ENCODE assay signal across 2 cellular contexts in genomic region chr5:59562756-59563389, GRCh38.
TF ChIP-seq lines count a peak whose summit lies in the region.

No MANE protein-coding gene starts in this region.

TF ChIP-seq in IMR-90, 13 proteins besides CTCF, POLR2A, EP300 and RAD21 (continued from another document):
- TF ChIP-seq ELK1 (IDR thresholded peaks at IDR 0.05; ENCODE audit: borderline replicate concordance, low read depth, low read length) (no peak), MAFK (IDR thresholded peaks at IDR 0.05; ENCODE audit: low read depth, low read length) (no peak), CHD1 (IDR thresholded peaks at IDR 0.05; ENCODE audit: low read depth, low read length) (no peak), RCOR1 (IDR thresholded peaks at IDR 0.05; ENCODE audit: insufficient replicate concordance, low read length) (no peak), SMC3 (IDR thresholded peaks at IDR 0.05; ENCODE audit: low read depth, low read length) (no peak), FOS (IDR thresholded peaks at IDR 0.05; ENCODE audit: low read depth, low read length) (no peak), MXI1 (IDR thresholded peaks at IDR 0.05; ENCODE audit: borderline replicate concordance, low read depth, low read length) (no peak), CEBPB (IDR thresholded peaks at IDR 0.05; ENCODE audit: low read depth, low read length) (no peak), RFX5 (IDR thresholded peaks at IDR 0.05; ENCODE audit: low read depth, low read length) (no peak), USF2 (IDR thresholded peaks at IDR 0.05; ENCODE audit: low read depth, low read length) (no peak), MAZ (IDR thresholded peaks at IDR 0.05; ENCODE audit: borderline replicate concordance, low read depth, low read length) (no peak)

TF ChIP-seq in HEK293T, 16 proteins besides CTCF, POLR2A, EP300 and RAD21 (continued from another document):
- TF ChIP-seq PKNOX1 (IDR thresholded peaks at IDR 0.05) (no peak), NFRKB (IDR thresholded peaks at IDR 0.05) (no peak)
